ENCODE assay signal across 11 cellular contexts in the genomic region with DNA sequence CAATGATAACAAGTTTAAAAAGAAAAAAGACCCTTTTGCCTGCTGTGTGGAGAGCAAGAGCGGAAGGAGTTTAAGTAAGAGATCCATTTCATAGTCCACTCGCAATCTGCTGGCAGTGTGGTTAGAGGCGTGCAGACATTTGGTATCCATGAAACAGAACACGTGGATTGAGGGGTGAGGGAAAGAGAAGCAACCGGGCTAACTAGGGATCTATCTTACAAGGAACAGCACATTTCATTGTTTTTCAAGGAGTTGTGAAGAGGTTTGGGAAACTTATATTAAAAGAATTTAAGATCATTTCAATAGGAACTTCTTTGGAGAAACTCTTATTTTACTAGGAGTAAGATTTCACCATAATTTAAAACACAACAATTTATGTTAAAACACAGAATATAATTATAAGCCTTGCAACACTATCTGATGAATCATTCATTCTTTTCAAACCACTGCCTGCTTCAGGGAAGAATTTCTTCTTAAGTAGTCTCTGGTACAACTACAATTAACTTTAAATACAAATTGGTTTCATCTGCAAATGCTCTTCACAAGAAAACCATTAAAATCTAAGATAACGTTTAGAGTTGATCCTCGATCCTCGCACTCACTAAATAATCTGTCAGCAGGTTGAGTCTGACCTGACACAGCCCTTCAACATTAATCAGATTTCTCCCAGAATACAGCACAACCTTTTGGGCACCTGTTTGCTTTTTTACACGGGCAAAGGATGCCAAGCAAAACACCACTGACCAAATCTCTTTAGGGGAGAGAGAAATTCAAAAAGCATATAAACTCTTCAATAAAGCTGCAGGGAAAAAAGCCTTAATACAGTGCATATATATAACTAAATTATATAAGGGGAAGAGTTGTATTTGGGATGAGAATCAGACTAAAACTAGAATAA. TPM values are rescaled to one million over a fixed set of nuclear protein-coding genes. Genes with fewer than 3 reads are reported as not detected.
DNase-seq lines count a peak whose midpoint lies in the region; ATAC-seq, FAIRE-seq and TF ChIP-seq lines count a peak whose summit lies in the region.
"Had no signal": no experiment of that assay in that cellular context is flagged by ENCODE, and none has a peak within 500 bp of the region (broad histone marks: within the 10 kb centered on the region; RNA-seq: fewer than 3 reads in every experiment).

No MANE protein-coding gene starts in this region.

- no peaks in the 10 kb centered on the region for H3K9me3 ChIP-seq in MG63
- H3K9me3 ChIP-seq in naive thymus-derived CD4-positive, alpha-beta T cell (ENCODE audit: control insufficient read depth in 2 of 3, low read length in 3 of 3): no peaks in the 10 kb centered on the region

- ATAC-seq in naive thymus-derived CD4-positive, alpha-beta T cell: no peak
- ATAC-seq in GM18867 (IDR thresholded peaks at IDR 0.05; ENCODE audit: unreplicated experiment): no peak

- intact Hi-C loops in CD14-positive monocyte (cut with micrococcal nuclease): loop anchor here in 1 of 2 donors (10.0 kb wide), 1 partner anchor 139 kb away; no protein-coding TSS in a partner anchor
- intact Hi-C loops in naive thymus-derived CD4-positive, alpha-beta T cell (cut with micrococcal nuclease): no loop called here

- no peak for FAIRE-seq in GM12892 (lab: Jason Lieb, UNC)

- no peak for TF ChIP-seq POLR2A in GM12892 (IDR thresholded peaks at IDR 0.05; ENCODE audit: low read depth, low read length)

- POLR2A ChIA-PET in naive thymus-derived CD4-positive, alpha-beta T cell (lab: Charles Lee): interaction anchor here (0.8 to 2.2 kb wide), 2 partner anchors 12 to 47 kb away, joined by 3 to 6 read pairs; no protein-coding TSS in a partner anchor

- H3K27me3 Mint-ChIP-seq in CD14-positive monocyte (ENCODE audit: low read depth in 3 of 3) (no peaks in the 10 kb centered on the region), chondrocyte (ENCODE audit: low read depth) (no peaks in the 10 kb centered on the region)
- no peaks in the 10 kb centered on the region for H3K27me3 Mint-ChIP-seq in naive thymus-derived CD4-positive, alpha-beta T cell

- H3K27ac Mint-ChIP-seq in CD14-positive monocyte: peak overlapping the region; percentile 34 to 85 (median 68)
- H3K27ac Mint-ChIP-seq in chondrocyte (ENCODE audit: unreplicated experiment): peak overlapping the region; percentile 56
- H3K27ac Mint-ChIP-seq in naive thymus-derived CD4-positive, alpha-beta T cell: peak overlapping the region in 6 of 9 donors; percentile 1 to 77 (median 43)

- no peak overlapping the region for H3K27ac ChIP-seq in naive thymus-derived CD4-positive, alpha-beta T cell (ENCODE audit: low read depth, low read length)
- no peak overlapping the region for H3K27ac ChIP-seq in substantia nigra (ENCODE audit: low read depth, low read length, poor library complexity, severe bottlenecking)

- H3K4me3 ChIP-seq in MG63: no peak overlapping the region
- no peak overlapping the region for H3K4me3 ChIP-seq in naive thymus-derived CD4-positive, alpha-beta T cell (ENCODE audit: low read length)

- DNase-seq in CD14-positive monocyte (ENCODE audit: low spot score): no peak
- DNase-seq in MG63: peak; percentile 30
- DNase-seq in chondrocyte (ENCODE audit: low spot score): no peak
- DNase-seq in naive thymus-derived CD4-positive, alpha-beta T cell: no peak
- no peak for DNase-seq in substantia nigra (lab: John Stamatoyannopoulos, UW)
- DNase-seq in RKO (ENCODE audit: low spot score): no peak
- DNase-seq in GM12892 (ENCODE audit: insufficient read length): no peak
- DNase-seq: activated CD4-positive, alpha-beta T cell treated with anti-CD3 and anti-CD28 coated beads, Interleukin-2, amount 50 U/mL, for 1 hour; mesendoderm; NCI-H69 had no signal

- H3K36me3 ChIP-seq in MG63: peaks cover 3% of the 10 kb centered on the region; the same call in 1 of the 2 replicates
- peaks cover 0 to 4% (median 0%) of the 10 kb centered on the region in 3 experiments for H3K36me3 ChIP-seq in naive thymus-derived CD4-positive, alpha-beta T cell (ENCODE audit: control insufficient read depth in 2 of 3, insufficient read depth in 3 of 3, low read length in 3 of 3)

- H3K4me1 ChIP-seq in naive thymus-derived CD4-positive, alpha-beta T cell (ENCODE audit: control insufficient read depth in 2 of 2, insufficient read depth in 2 of 2, low read length in 2 of 2): peaks cover 0 to 18% of the 10 kb centered on the region in 2 donors

- H3K9me3 Mint-ChIP-seq in CD14-positive monocyte: peaks cover 4 to 12% (median 6%) of the 10 kb centered on the region in 7 donors
- no peaks in the 10 kb centered on the region for H3K9me3 Mint-ChIP-seq in chondrocyte (ENCODE audit: low read depth)
- H3K9me3 Mint-ChIP-seq in naive thymus-derived CD4-positive, alpha-beta T cell: peaks cover 0 to 4% (median 0%) of the 10 kb centered on the region in 11 donors

- no peak for TF ChIP-seq CTCF in CD14-positive monocyte (IDR thresholded peaks at IDR 0.05)
- no peak for TF ChIP-seq CTCF in chondrocyte (IDR thresholded peaks at IDR 0.05)

- H3K36me3 Mint-ChIP-seq in CD14-positive monocyte: peaks cover 21 to 26% of the 10 kb centered on the region in 2 donors
- no peaks in the 10 kb centered on the region for H3K36me3 Mint-ChIP-seq in chondrocyte (ENCODE audit: low read depth)
- H3K36me3 Mint-ChIP-seq in naive thymus-derived CD4-positive, alpha-beta T cell: peaks cover 3 to 23% (median 13%) of the 10 kb centered on the region in 5 donors

- no peaks in the 10 kb centered on the region for H3K27me3 ChIP-seq in MG63
- H3K27me3 ChIP-seq in naive thymus-derived CD4-positive, alpha-beta T cell (ENCODE audit: control insufficient read depth in 2 of 2, insufficient read depth in 2 of 2, low read length in 2 of 2): no peaks in the 10 kb centered on the region

- H3K4me3 Mint-ChIP-seq in CD14-positive monocyte (peak overlapping the region in 1 of 2 donors; percentile 0), chondrocyte (ENCODE audit: unreplicated experiment) (no peak overlapping the region)
- H3K4me3 Mint-ChIP-seq in naive thymus-derived CD4-positive, alpha-beta T cell: peak overlapping the region in 3 of 10 donors; percentile 5 to 49 (median 18)

- peaks cover 42% of the 10 kb centered on the region for H3K4me1 Mint-ChIP-seq in CD14-positive monocyte
- H3K4me1 Mint-ChIP-seq in chondrocyte (ENCODE audit: low read depth): peaks cover 36% of the 10 kb centered on the region
- H3K4me1 Mint-ChIP-seq in naive thymus-derived CD4-positive, alpha-beta T cell: peaks cover 32 to 75% (median 63%) of the 10 kb centered on the region in 7 donors

- CTCF ChIA-PET in naive thymus-derived CD4-positive, alpha-beta T cell (lab: Charles Lee): interaction anchor here (6.6 kb wide), 1 partner anchor 45 kb away, joined by 171 read pairs; no protein-coding TSS in a partner anchor

RNA-seq across cellular contexts. Expression of a gene that starts 27.4 kb away (rescaled TPM):
- 10 to 100 TPM; 11.6 to 15.1 TPM for polyA plus RNA-seq in CD14-positive monocyte
- 4.4 and 11.0 TPM in 2 replicates for total RNA-seq in MG63 (2014; rRNA removed; shearing (Covaris generic); ENCODE audit: low replicate concordance)
- total RNA-seq in chondrocyte: 10.9 to 15.3 TPM (median 13.9 TPM) in 3 replicates
- total RNA-seq in naive thymus-derived CD4-positive, alpha-beta T cell: 10 to 100 TPM; 36.7 to 43.8 (median 38.8) TPM
- 10 to 100 TPM in 1 of 2 donors, 1 to 10 TPM in 1; 9.7 to 10.7 TPM for polyA plus RNA-seq in naive thymus-derived CD4-positive, alpha-beta T cell
- polyA plus RNA-seq in GM12892 (2012; ENCODE audit: missing spikeins): 31.2 TPM

RNA-seq across cellular contexts. Expression of a gene that starts 53.6 kb away (rescaled TPM):
- 1 to 10 TPM; 1.3 to 3.0 TPM for polyA plus RNA-seq in CD14-positive monocyte
- 0.25 and 2.0 TPM in 2 replicates for total RNA-seq in MG63 (2014; rRNA removed; shearing (Covaris generic); ENCODE audit: low replicate concordance)
- total RNA-seq in chondrocyte: 0.27 to 0.54 TPM (median 0.39 TPM) in 3 replicates
- 1 to 10 TPM in 4 of 5 experiments, under 1 TPM in 1; 0.60 to 2.9 (median 1.1) TPM for total RNA-seq in naive thymus-derived CD4-positive, alpha-beta T cell
- under 1 TPM; 0.53 to 0.98 TPM for polyA plus RNA-seq in naive thymus-derived CD4-positive, alpha-beta T cell
- polyA plus RNA-seq in GM12892 (2012; ENCODE audit: missing spikeins): 1.1 TPM

RNA-seq across cellular contexts. Expression of a gene that starts 53.8 kb away (rescaled TPM):
- 100 to 1,000 TPM; 342 to 409 TPM for polyA plus RNA-seq in CD14-positive monocyte
- total RNA-seq in MG63 (2014; rRNA removed; shearing (Covaris generic); ENCODE audit: low replicate concordance): 33.5 and 59.1 TPM in 2 replicates
- total RNA-seq in chondrocyte: 83.0 to 93.9 TPM (median 90.4 TPM) in 3 replicates
- total RNA-seq in naive thymus-derived CD4-positive, alpha-beta T cell: 100 to 1,000 TPM in 3 of 5 experiments, 10 to 100 TPM in 2; 78.5 to 131 (median 115) TPM
- 100 to 1,000 TPM; 134 to 158 TPM for polyA plus RNA-seq in naive thymus-derived CD4-positive, alpha-beta T cell
- polyA plus RNA-seq in GM12892 (2012; ENCODE audit: missing spikeins): 142 TPM

RNA-seq across cellular contexts. Expression of a gene that starts 58.2 kb away (rescaled TPM):
- 1 to 10 TPM; 4.5 to 6.1 TPM for polyA plus RNA-seq in CD14-positive monocyte
- 19.6 and 47.5 TPM in 2 replicates for total RNA-seq in MG63 (2014; rRNA removed; shearing (Covaris generic); ENCODE audit: low replicate concordance)
- 32.9 to 55.1 TPM (median 37.1 TPM) in 3 replicates for total RNA-seq in chondrocyte
- 10 to 100 TPM in 3 of 5 experiments, 1 to 10 TPM in 2; 5.2 to 13.0 (median 10.2) TPM for total RNA-seq in naive thymus-derived CD4-positive, alpha-beta T cell
- polyA plus RNA-seq in naive thymus-derived CD4-positive, alpha-beta T cell: 1 to 10 TPM; 4.2 to 8.8 TPM
- 24.1 TPM for polyA plus RNA-seq in GM12892 (2012; ENCODE audit: missing spikeins)
